ENCODE assay signal across 18 cellular contexts in genomic region chr13:23739597-23739996, GRCh38.
DNase-seq lines count a peak whose midpoint lies in the region; ATAC-seq and FAIRE-seq lines count a peak whose summit lies in the region.
"Had no signal": no experiment of that assay in that cellular context is flagged by ENCODE, and none has a peak within 500 bp of the region (broad histone marks: within the 10 kb centered on the region; RNA-seq: fewer than 3 reads in every experiment).

No MANE protein-coding gene starts in this region.

- peak; percentile 66 for FAIRE-seq in islet of Langerhans (lab: Jason Lieb, UNC)
- FAIRE-seq: kidney had no signal

- DNase-seq in DMS153 treated with DMSO at 0.1 percent for 48 hours (lab: John Stamatoyannopoulos, UW; ENCODE audit: unreplicated experiment) = peak; percentile 82
- peak; percentile 35 for DNase-seq in NCI-H1694 treated with DMSO at 0.1 percent for 48 hours (lab: John Stamatoyannopoulos, UW)
- peak; percentile 80 for DNase-seq in SHP77 treated with DMSO at 0.1 percent for 48 hours (lab: John Stamatoyannopoulos, UW)
- no peak for DNase-seq in COR-L47 (lab: John Stamatoyannopoulos, UW)
- DNase-seq in hypothalamus (lab: John Stamatoyannopoulos, UW) = no peak
- DNase-seq: activated CD4-positive, alpha-beta T cell treated with anti-CD3 and anti-CD28 coated beads for 4 hours; activated naive CD4-positive, alpha-beta T cell treated with Interleukin-2 at 50 U/mL for 16 hours; CD8-positive, alpha-beta T cell; GOT3; kidney; NCI-H226; stimulated activated CD4-positive, alpha-beta T cell treated with anti-CD3 and anti-CD28 coated beads, Interleukin-2, amount 100 ng/mL, for 48 hours; stimulated activated CD8-positive, alpha-beta memory T cell treated with anti-CD3 and anti-CD28 coated beads, Interleukin-4, amount 100 ng/mL, for 48 hours had no signal

- ATAC-seq in GM19351 (IDR thresholded peaks at IDR 0.05; ENCODE audit: unreplicated experiment) = no peak
- ATAC-seq in HG03439 (IDR thresholded peaks at IDR 0.05; ENCODE audit: unreplicated experiment) = no peak
- ATAC-seq: body of pancreas; CD8-positive, alpha-beta T cell; SK-N-SH treated with all-trans-retinoic acid at 6 μM for 48 hours had no signal

Comparison
In these comparisons a context has a peak if more than half of its experiments do, and no peak if none do; other contexts are left out.
1. DNase-seq: peak in DMS153 treated with DMSO at 0.1 percent for 48 hours (single experiment), NCI-H1694 treated with DMSO at 0.1 percent for 48 hours (single experiment) and SHP77 treated with DMSO at 0.1 percent for 48 hours (single experiment); none in COR-L47 (single experiment) and hypothalamus (0 of 51).